ENCODE assay signal across 17 cellular contexts in genomic region chr22:19798320-19798665, GRCh38. TPM values are rescaled to one million over a fixed set of nuclear protein-coding genes. Genes with fewer than 3 reads are reported as not detected.
"Had no signal": no experiment of that assay in that cellular context is flagged by ENCODE, and none has a peak within 500 bp of the region (broad histone marks: within the 10 kb centered on the region; RNA-seq: fewer than 3 reads in every experiment).

No MANE protein-coding gene starts in this region.

- FAIRE-seq: colon had no signal

- ATAC-seq: left colon had no signal

- H3K9me3 ChIP-seq: prostate gland, tibial artery, upper lobe of left lung had no signal

- H3K27ac ChIP-seq: parathyroid adenoma, prostate gland, tibial artery, upper lobe of left lung had no signal

- H3K4me3 ChIP-seq: hepatocyte, prostate gland, skin epidermis, tibial artery, upper lobe of left lung had no signal

- H3K9ac ChIP-seq: parathyroid adenoma had no signal

- H3K36me3 ChIP-seq: prostate gland had no signal

- DNase-seq: cerebellar nuclear complex; foreskin melanocyte; head of caudate nucleus; left colon; mesendoderm; naive B cell; stimulated activated naive CD8-positive, alpha-beta T cell treated with anti-CD3 and anti-CD28 coated beads, Interleukin-15, Interleukin-2, amounts not matched to agents 100 U/mL and 50 U/mL, for 24 hours; tibial artery had no signal

- H3K4me1 ChIP-seq: parathyroid adenoma, prostate gland, upper lobe of left lung had no signal

- H3K27me3 ChIP-seq: hepatocyte, tibial artery, upper lobe of left lung had no signal

RNA-seq across cellular contexts. Expression of gene TBX1, which starts 37.7 kb away (rescaled TPM):
- total RNA-seq: epithelial cell of proximal tubule, hepatocyte, kidney epithelial cell, temporal lobe had no signal
